ENCODE assay signal across 1 cellular context in the genomic region with DNA sequence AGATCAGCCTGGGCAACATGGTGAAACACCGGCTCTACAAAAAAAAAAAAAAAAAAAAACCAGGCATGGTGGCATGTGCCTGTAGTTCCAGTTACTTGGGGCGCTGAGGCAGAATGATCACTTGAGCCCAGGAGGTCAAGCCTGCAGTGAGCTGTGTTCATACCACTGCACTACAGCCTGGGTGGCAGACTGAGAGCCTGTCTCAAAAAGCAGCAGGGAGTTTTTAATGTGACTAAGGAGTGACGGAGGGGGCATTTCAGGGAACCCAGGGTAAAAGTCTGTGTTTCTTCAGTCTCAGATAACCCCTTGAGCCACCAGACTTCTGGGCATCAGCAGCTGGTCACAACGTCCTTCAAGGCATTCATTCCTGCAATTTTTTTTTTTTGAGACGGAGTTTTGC.
TF ChIP-seq lines count a peak whose summit lies in the region.

No MANE protein-coding gene starts in this region.

TF ChIP-seq in IMR-90, 13 proteins besides CTCF, POLR2A, EP300 and RAD21:
- TF ChIP-seq ELK1 (IDR thresholded peaks at IDR 0.05; ENCODE audit: borderline replicate concordance, low read depth, low read length), result no peak
- TF ChIP-seq BHLHE40 (IDR thresholded peaks at IDR 0.05; ENCODE audit: low read depth, low read length), result no peak
TF ChIP-seq in IMR-90: peak in this region for 0.
